Comparison of ENCODE assay signal across 27 cellular contexts in the genomic region with DNA sequence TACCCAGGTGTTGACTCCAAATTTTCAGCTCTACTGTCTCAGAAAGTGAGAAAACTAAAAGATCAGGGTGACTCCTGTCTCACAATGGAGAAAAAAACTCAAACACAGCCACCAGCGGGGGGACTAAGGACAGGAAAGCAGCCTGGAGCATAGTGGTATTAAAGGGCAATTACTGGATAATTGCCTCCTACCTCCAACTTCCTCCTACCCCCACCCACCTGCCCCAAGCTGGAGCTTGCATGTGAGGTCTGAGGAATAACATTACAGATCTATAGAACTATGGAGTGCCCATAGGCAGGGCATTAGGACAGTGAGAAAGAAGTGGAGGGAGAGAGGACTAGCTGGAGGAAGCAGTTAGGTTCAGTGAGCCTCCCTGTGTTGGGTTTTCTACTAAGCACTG. TPM values are rescaled to one million over a fixed set of nuclear protein-coding genes. Genes with fewer than 3 reads are reported as not detected.
DNase-seq lines count a peak whose midpoint lies in the region; ATAC-seq, FAIRE-seq and TF ChIP-seq lines count a peak whose summit lies in the region.
"Had no signal": no experiment of that assay in that cellular context is flagged by ENCODE, and none has a peak within 500 bp of the region (broad histone marks: within the 10 kb centered on the region; RNA-seq: fewer than 3 reads in every experiment).

No MANE protein-coding gene starts in this region.

- H3K9me1 ChIP-seq in K562 (ENCODE audit: control insufficient read depth, insufficient read depth, low read length): no peaks in the 10 kb centered on the region

- intact Hi-C loops in K562 (cut with micrococcal nuclease): no loop called here

- no peak for TF ChIP-seq POLR2A in K562 (conservative IDR thresholded peaks at IDR 0.05)

- DNase-seq in COR-L47 (lab: John Stamatoyannopoulos, UW) (peak; percentile 43), ELF-1 (ENCODE audit: low read depth, low spot score) (peak; percentile 55), NCI-H146 treated with DMSO at 0.1 percent for 48 hours (lab: John Stamatoyannopoulos, UW; ENCODE audit: unreplicated experiment) (peak; percentile 94), K562 (ENCODE audit: extremely low read depth in 1 of 4, low spot score in 3 of 4) (no peak), RCC 7860 (ENCODE audit: low spot score) (no peak)
- DNase-seq in effector CD4-positive, alpha-beta T cell: no peak
- DNase-seq: ACHN; activated CD4-positive, alpha-beta T cell treated with anti-CD3 and anti-CD28 coated beads for 48 hours; activated CD8-positive, alpha-beta memory T cell treated with anti-CD3 and anti-CD28 coated beads for 24 hours; activated gamma-delta T cell; activated naive CD8-positive, alpha-beta T cell treated with anti-CD3 and anti-CD28 coated beads, Interleukin-2, amount 50 U/mL, for 24 hours; activated T-cell treated with anti-CD3 and anti-CD28 coated beads, Interleukin-2, amount 50 U/mL, for 1 hour; dermis blood vessel endothelial cell; gastrocnemius medialis; hippocampal formation; left lung; mesenchymal stem cell; MG63; NCI-H1694 treated with DMSO at 0.1 percent for 48 hours; NCI-H774; nucleus accumbens; PC-3; stimulated activated naive CD4-positive, alpha-beta T cell treated with Interleukin-2 at 50 U/mL for 16 hours had no signal

- no peak overlapping the region for H3K4me2 ChIP-seq in K562 (ENCODE audit: insufficient read depth, low read length)

- 67% methylated on average over 1 of the region's 1 CpG for WGBS in K562 (ENCODE audit: insufficient coverage, low coverage, missing lambda C conversion rate)

- no peak overlapping the region for H3K4me3 ChIP-seq in K562
- H3K4me3 ChIP-seq: gastrocnemius medialis, left lung, MG63 had no signal

- H3K36me3 ChIP-seq in K562 (ENCODE audit: control insufficient read depth, insufficient read depth, low read length): no peaks in the 10 kb centered on the region
- H3K36me3 ChIP-seq: gastrocnemius medialis, left lung, MG63 had no signal

- H3K79me2 ChIP-seq in K562 (ENCODE audit: control insufficient read depth, insufficient read depth, low read length): peaks cover 20% of the 10 kb centered on the region

- H3K4me1 ChIP-seq in K562 (replicated peaks in 1 of 2; ENCODE audit: control insufficient read depth in 2 of 2, insufficient read depth in 2 of 2, low read length in 2 of 2): peaks cover 14 to 20% of the 10 kb centered on the region in 2 experiments; a peak in 4 of 5 replicates

- no peak for FAIRE-seq in K562 (lab: Jason Lieb, UNC)
- FAIRE-seq in RCC 7860 (lab: Jason Lieb, UNC): no peak
- FAIRE-seq: GM18507 had no signal

- CTCF ChIA-PET in K562 (lab: Yijun Ruan, JAX; ENCODE audit: low intra/inter-chr PET ratio): no interaction called here

- no peak overlapping the region for H3K27ac ChIP-seq in K562 (ENCODE audit: extremely low read depth, low read depth, low read length)
- H3K27ac ChIP-seq: gastrocnemius medialis, left lung had no signal

- no peak for TF ChIP-seq CTCF in K562 (IDR thresholded peaks at IDR 0.05 in 2 of 3, conservative IDR thresholded peaks at IDR 0.05 in 1 of 3; ENCODE audit: insufficient read depth in 2 of 3, low read depth in 1 of 3, low read length in 3 of 3)

- no peak for TF ChIP-seq RAD21 in K562 (CRISPR knock-in tag; conservative IDR thresholded peaks at IDR 0.05 in 1 of 2, IDR thresholded peaks at IDR 0.05 in 1 of 2)

- H3K9me3 ChIP-seq in K562 (replicated peaks; ENCODE audit: control insufficient read depth, insufficient read depth, low read depth, low read length): no peaks in the 10 kb centered on the region
- H3K9me3 ChIP-seq: gastrocnemius medialis, left lung, MG63 had no signal

- in situ Hi-C loops in K562 (cut with MboI): loop anchor here (5.0 kb wide), 1 partner anchor 170 kb away; no protein-coding TSS in a partner anchor

- 0 out of 2 replicates have a peak overlapping the region, but pooled peaks have one; percentile 52 for H2AFZ ChIP-seq in K562 (ENCODE audit: low read depth, low read length)

- no peaks in the 10 kb centered on the region for H4K20me1 ChIP-seq in K562 (replicated peaks; ENCODE audit: control insufficient read depth, insufficient read depth, low read length)

- POLR2A ChIA-PET in K562 (lab: Yijun Ruan, JAX): no interaction called here

- H3K9ac ChIP-seq in K562 (ENCODE audit: insufficient read depth in 1 of 2, low read depth in 2 of 2, low read length in 2 of 2): no peak overlapping the region

- BruUV-seq in K562 (replicated peaks; lab: Mats Ljungman, UMichigan): no TSS peak

- no peak for ATAC-seq in K562
- ATAC-seq in GM21447 (IDR thresholded peaks at IDR 0.05; ENCODE audit: unreplicated experiment): no peak
- ATAC-seq in GM18870 (IDR thresholded peaks at IDR 0.05; ENCODE audit: unreplicated experiment): no peak
- ATAC-seq: activated naive CD8-positive, alpha-beta T cell treated with anti-CD3 and anti-CD28 coated beads, Interleukin-2, amount 50 U/mL, for 24 hours; gastrocnemius medialis; left lung; PC-3; Right ventricle myocardium inferior had no signal

- no peak for TF ChIP-seq EP300 in K562 (IDR thresholded peaks at IDR 0.05; ENCODE audit: low read length)

- no peaks in the 10 kb centered on the region for H3K27me3 ChIP-seq in K562 (ENCODE audit: control insufficient read depth in 2 of 2, insufficient read depth in 2 of 2, low read length in 2 of 2)
- H3K27me3 ChIP-seq: gastrocnemius medialis, left lung, MG63 had no signal

TF ChIP-seq in K562, 482 proteins besides CTCF, POLR2A, EP300 and RAD21:
- TF ChIP-seq THRAP3 (IDR thresholded peaks at IDR 0.05; ENCODE audit: borderline replicate concordance): no peak
- TF ChIP-seq, protein P1, sequence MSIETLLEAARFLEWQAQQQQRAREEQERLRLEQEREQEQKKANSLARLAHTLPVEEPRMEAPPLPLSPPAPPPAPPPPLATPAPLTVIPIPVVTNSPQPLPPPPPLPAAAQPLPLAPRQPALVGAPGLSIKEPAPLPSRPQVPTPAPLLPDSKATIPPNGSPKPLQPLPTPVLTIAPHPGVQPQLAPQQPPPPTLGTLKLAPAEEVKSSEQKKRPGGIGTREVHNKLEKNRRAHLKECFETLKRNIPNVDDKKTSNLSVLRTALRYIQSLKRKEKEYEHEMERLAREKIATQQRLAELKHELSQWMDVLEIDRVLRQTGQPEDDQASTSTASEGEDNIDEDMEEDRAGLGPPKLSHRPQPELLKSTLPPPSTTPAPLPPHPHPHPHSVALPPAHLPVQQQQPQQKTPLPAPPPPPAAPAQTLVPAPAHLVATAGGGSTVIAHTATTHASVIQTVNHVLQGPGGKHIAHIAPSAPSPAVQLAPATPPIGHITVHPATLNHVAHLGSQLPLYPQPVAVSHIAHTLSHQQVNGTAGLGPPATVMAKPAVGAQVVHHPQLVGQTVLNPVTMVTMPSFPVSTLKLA (conservative IDR thresholded peaks at IDR 0.05): no peak

RNA-seq across cellular contexts. Expression of gene PCCB, which starts 2.7 kb away (rescaled TPM):
- total RNA-seq in K562 (2011; cell fraction: chromatin; rRNA removed; ENCODE audit: low replicate concordance): 65.7 and 80.5 TPM in 2 replicates
- 36.9 and 41.6 TPM in 2 replicates for total RNA-seq in K562 (2011; cell fraction: nucleolus; rRNA removed)
- total RNA-seq in K562 (2011; cell fraction: nucleoplasm; rRNA removed): 39.4 and 45.8 TPM in 2 replicates
- 98.2 and 105 TPM in 2 replicates for total RNA-seq in K562 (2014; rRNA removed)
- 120 and 136 TPM in 2 replicates for total RNA-seq in K562 (2014; rRNA removed; fragmentation: Illumina TruSeq; extraction: Trizol)
- total RNA-seq in K562 (2015; rRNA removed; fragmentation: Illumina TruSeq; extraction: Trizol): 88.0 and 90.8 TPM in 2 replicates
- 92.8 and 94.6 TPM in 2 replicates for total RNA-seq in K562 (2021)
- 173 and 174 TPM in 2 replicates for polyA plus RNA-seq in K562 (2011; rRNA removed)
- 132 and 185 TPM in 2 replicates for polyA plus RNA-seq in K562 (2011; cell fraction: cytosol; rRNA removed)
- polyA plus RNA-seq in K562 (2011; cell fraction: nucleus; rRNA removed): 52.5 and 74.8 TPM in 2 replicates
- polyA plus RNA-seq in K562 (2012): 75.6 and 83.6 TPM in 2 replicates
- 113 and 117 TPM in 2 replicates for polyA plus RNA-seq in K562 (2014; fragmentation: Illumina TruSeq; extraction: Trizol)
- 10 to 100 TPM; 69.5 to 83.7 TPM for polyA plus RNA-seq in K562 (2014; fragmentation: Nextera tagmentation; extraction: Ambion mirVana)
- polyA plus RNA-seq in K562 (2014; rRNA removed): 79.9 and 105 TPM in 2 replicates
- polyA minus RNA-seq in K562 (2011; rRNA and poly(A)+ RNA removed): 212 and 254 TPM in 2 replicates
- polyA minus RNA-seq in K562 (2011; cell fraction: cytosol; rRNA and poly(A)+ RNA removed): 70.0 and 106 TPM in 2 replicates
- polyA minus RNA-seq in K562 (2011; cell fraction: nucleus; rRNA and poly(A)+ RNA removed): 18.0 and 38.0 TPM in 2 replicates

RNA-seq across cellular contexts. Expression of gene MSL2, which starts 51.3 kb away (rescaled TPM):
- total RNA-seq in K562 (2011; cell fraction: chromatin; rRNA removed; ENCODE audit: low replicate concordance): 13.8 and 29.6 TPM in 2 replicates
- 8.7 and 10.1 TPM in 2 replicates for total RNA-seq in K562 (2011; cell fraction: nucleolus; rRNA removed)
- total RNA-seq in K562 (2011; cell fraction: nucleoplasm; rRNA removed): 15.4 and 17.9 TPM in 2 replicates
- total RNA-seq in K562 (2014; rRNA removed) (5.9 and 6.0 TPM in 2 replicates), K562 (2014; rRNA removed; fragmentation: Illumina TruSeq; extraction: Trizol) (11.3 and 11.6 TPM in 2 replicates), K562 (2015; rRNA removed; fragmentation: Illumina TruSeq; extraction: Trizol) (11.1 and 12.6 TPM in 2 replicates), K562 (2021) (19.9 TPM in 2 replicates)
- polyA plus RNA-seq in K562 (2011; rRNA removed) (8.3 and 9.1 TPM in 2 replicates), K562 (2014; fragmentation: Illumina TruSeq; extraction: Trizol) (13.5 and 14.1 TPM in 2 replicates), K562 (2014; fragmentation: Nextera tagmentation; extraction: Ambion mirVana) (1 to 10 TPM; 1.9 to 2.2 TPM), K562 (2014; rRNA removed) (6.1 and 6.5 TPM in 2 replicates)
- polyA plus RNA-seq in K562 (2011; cell fraction: cytosol; rRNA removed): 2.5 and 6.9 TPM in 2 replicates
- 5.2 and 5.8 TPM in 2 replicates for polyA plus RNA-seq in K562 (2011; cell fraction: nucleus; rRNA removed)
- 10.3 and 11.0 TPM in 2 replicates for polyA plus RNA-seq in K562 (2012)
- 31.5 and 33.7 TPM in 2 replicates for polyA minus RNA-seq in K562 (2011; rRNA and poly(A)+ RNA removed)
- polyA minus RNA-seq in K562 (2011; cell fraction: cytosol; rRNA and poly(A)+ RNA removed): 8.0 and 12.7 TPM in 2 replicates
- polyA minus RNA-seq in K562 (2011; cell fraction: nucleus; rRNA and poly(A)+ RNA removed): 6.3 and 11.6 TPM in 2 replicates

Comparison
In these comparisons a context has a peak if more than half of its experiments do, and no peak if none do; other contexts are left out.
1. DNase-seq: peak in COR-L47 (single experiment), ELF-1 (single experiment) and NCI-H146 treated with DMSO at 0.1 percent for 48 hours (single experiment); none in K562 (0 of 4), RCC 7860 (single experiment) and effector CD4-positive, alpha-beta T cell (single experiment).